In the genomic region with DNA sequence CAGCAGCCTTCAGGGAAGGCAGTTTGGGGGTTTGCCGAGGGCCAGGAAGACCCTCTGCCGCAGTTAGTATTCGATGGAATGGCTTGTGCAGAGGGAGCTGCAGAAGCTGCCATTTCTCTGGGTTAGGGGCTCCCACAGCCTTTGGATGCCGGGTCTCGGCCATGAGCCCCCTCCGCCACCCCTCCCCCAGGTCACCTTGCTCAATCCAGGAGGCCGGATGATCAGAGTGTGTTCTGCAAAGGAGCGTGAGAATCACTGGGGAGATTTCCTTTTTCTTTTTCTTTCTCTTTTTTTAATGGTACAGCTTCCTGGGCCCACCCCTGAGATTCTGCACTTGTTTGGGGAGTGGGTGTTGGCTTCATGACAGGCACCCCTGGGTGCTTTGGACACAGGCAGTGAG, we compare ENCODE assay signal across 1 cellular context.
TF ChIP-seq lines count a peak whose summit lies in the region.

No MANE protein-coding gene starts in this region.

TF ChIP-seq in H1, 55 proteins besides CTCF, POLR2A, EP300 and RAD21:
- TF ChIP-seq ZNF274 (IDR thresholded peaks at IDR 0.05; ENCODE audit: borderline replicate concordance, extremely low read depth, low read length) (no peak), JUN (IDR thresholded peaks at IDR 0.05; ENCODE audit: low read depth, low read length) (no peak), TEAD4 (IDR thresholded peaks at IDR 0.05; ENCODE audit: low read depth, low read length) (no peak), JUND (IDR thresholded peaks at IDR 0.05; ENCODE audit: low read length) (no peak), TBP (IDR thresholded peaks at IDR 0.05; ENCODE audit: low read depth, low read length) (no peak), FOSL1 (IDR thresholded peaks at IDR 0.05; ENCODE audit: insufficient read depth, low read depth, low read length) (no peak), SP1 (IDR thresholded peaks at IDR 0.05; ENCODE audit: low read depth, low read length) (no peak), EZH2 (IDR thresholded peaks at IDR 0.05; ENCODE audit: low read depth, low read length, severe bottlenecking) (no peak), HDAC6 (IDR thresholded peaks at IDR 0.05; ENCODE audit: low read depth, low read length) (no peak), BACH1 (IDR thresholded peaks at IDR 0.05; ENCODE audit: low read length) (no peak), RFX5 (IDR thresholded peaks at IDR 0.05; ENCODE audit: borderline replicate concordance, low read depth, low read length) (no peak), RNF2 (IDR thresholded peaks at IDR 0.05; ENCODE audit: borderline replicate concordance, low read depth, low read length, missing control alignments, poor library complexity, severe bottlenecking) (no peak)
- TF ChIP-seq, protein P1, sequence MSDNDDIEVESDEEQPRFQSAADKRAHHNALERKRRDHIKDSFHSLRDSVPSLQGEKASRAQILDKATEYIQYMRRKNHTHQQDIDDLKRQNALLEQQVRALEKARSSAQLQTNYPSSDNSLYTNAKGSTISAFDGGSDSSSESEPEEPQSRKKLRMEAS (IDR thresholded peaks at IDR 0.05), result no peak
